In the genomic region with DNA sequence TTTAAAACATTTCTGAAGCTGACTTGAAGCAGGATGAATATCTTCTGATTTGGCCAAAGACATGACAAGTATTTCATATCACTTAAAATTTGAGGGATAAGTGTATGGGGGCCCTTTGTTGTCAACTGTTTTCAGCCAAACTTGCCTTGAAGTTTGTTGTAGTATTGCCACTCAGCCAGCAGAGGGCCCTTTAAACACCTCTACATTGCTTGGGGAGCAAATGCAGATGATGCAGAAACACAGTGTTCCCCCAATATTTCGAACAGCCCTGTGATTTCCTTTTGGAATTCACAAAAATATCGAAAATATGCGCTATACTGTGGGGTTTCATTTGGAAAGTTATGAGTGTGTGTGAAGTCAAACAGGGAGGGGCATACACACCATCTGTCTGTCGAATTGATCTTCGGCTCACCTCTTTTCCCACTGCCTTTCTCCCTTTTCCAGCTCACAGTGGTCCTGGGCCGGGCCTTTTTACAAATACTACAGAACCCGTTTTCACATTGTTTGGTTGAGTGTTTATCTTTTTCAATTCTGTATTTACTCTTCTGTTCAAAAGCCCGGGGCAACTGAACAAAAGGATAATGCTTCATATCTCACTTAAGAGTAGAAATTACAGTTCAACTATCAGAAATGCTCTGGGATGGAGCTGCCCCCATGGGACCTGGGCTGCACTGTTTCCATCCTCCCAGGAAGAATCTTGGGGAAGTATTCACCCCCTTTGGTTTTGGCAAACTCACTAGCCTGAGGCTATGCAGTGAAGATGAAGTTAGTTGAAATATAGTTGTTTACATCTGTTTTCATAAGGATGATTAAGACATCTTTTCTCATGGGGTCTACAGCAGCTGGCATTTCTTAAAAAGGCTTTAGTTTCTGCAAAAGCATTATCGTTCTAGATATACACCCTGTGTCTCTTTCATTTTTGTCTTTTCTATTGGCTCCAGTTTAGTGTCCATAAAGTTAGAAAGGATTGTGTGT, we compare ENCODE assay signal across 8 cellular contexts.
DNase-seq lines count a peak whose midpoint lies in the region; ATAC-seq, FAIRE-seq and TF ChIP-seq lines count a peak whose summit lies in the region.

No MANE protein-coding gene starts in this region.

- H3K27me3 Mint-ChIP-seq in Calu3 (ENCODE audit: unreplicated experiment): no peaks in the 10 kb centered on the region

- intact Hi-C loops in Calu3 (cut with micrococcal nuclease; ENCODE audit: unreplicated experiment): loop anchor here (2.0 kb wide), 2 partner anchors 161 to 461 kb away; no protein-coding TSS in a partner anchor

- no peak for FAIRE-seq in urothelium cell line (lab: Jason Lieb, UNC)

- DNase-seq in Calu3: peak; percentile 18
- DNase-seq in HCEC 1CT: peak; percentile 4
- DNase-seq in NCI-H460 (ENCODE audit: extremely low read depth, low read depth): peak; percentile 36
- peak; percentile 34 for DNase-seq in activated T-cell treated with anti-CD3 and anti-CD28 coated beads for 1 hour (ENCODE audit: low read depth)
- DNase-seq in fibroblast of peridontal ligament (ENCODE audit: extremely low read depth): peak; percentile 74
- no peak for DNase-seq in omental fat pad (ENCODE audit: low spot score)
- DNase-seq in urothelium cell line (ENCODE audit: low spot score): peak; percentile 38
- DNase-seq in NOMO-1 treated with DMSO at 0.1 percent for 48 hours (lab: John Stamatoyannopoulos, UW; ENCODE audit: unreplicated experiment): no peak

- BruUV-seq in Calu3 (replicated peaks; lab: Mats Ljungman, UMichigan): TSS peak; percentile 34

- H3K27ac Mint-ChIP-seq in Calu3 (ENCODE audit: unreplicated experiment): no peak overlapping the region

- H3K4me3 Mint-ChIP-seq in Calu3 (ENCODE audit: low read depth, unreplicated experiment): no peak overlapping the region

- CTCF ChIA-PET in Calu3 (lab: Charles Lee): interaction anchor here (0.6 to 1.4 kb wide), 3 partner anchors 9 to 391 kb away, joined by 3 to 4 read pairs (median 3); no protein-coding TSS in a partner anchor

- no peaks in the 10 kb centered on the region for H3K4me1 Mint-ChIP-seq in Calu3 (ENCODE audit: low read depth, unreplicated experiment)

- peaks cover 3% of the 10 kb centered on the region for H3K36me3 Mint-ChIP-seq in Calu3 (ENCODE audit: insufficient read depth, unreplicated experiment)

- TF ChIP-seq CTCF in Calu3 (IDR thresholded peaks at IDR 0.05; ENCODE audit: unreplicated experiment) (peak; percentile 60), omental fat pad (IDR thresholded peaks at IDR 0.05) (no peak)

- ATAC-seq in omental fat pad (ENCODE audit: low FRiP score): peak; percentile 62

- H3K9me3 Mint-ChIP-seq in Calu3 (ENCODE audit: low read depth, unreplicated experiment): no peaks in the 10 kb centered on the region

Comparison
In these comparisons a context has a peak if more than half of its experiments do, and no peak if none do; other contexts are left out.
1. DNase-seq: peak in Calu3 (single experiment), HCEC 1CT (single experiment), NCI-H460 (single experiment), activated T-cell treated with anti-CD3 and anti-CD28 coated beads for 1 hour (single experiment), fibroblast of peridontal ligament (single experiment) and urothelium cell line (single experiment); none in omental fat pad (single experiment) and NOMO-1 treated with DMSO at 0.1 percent for 48 hours (single experiment).